Comparison of ENCODE assay signal across 1 cellular context in the genomic region with DNA sequence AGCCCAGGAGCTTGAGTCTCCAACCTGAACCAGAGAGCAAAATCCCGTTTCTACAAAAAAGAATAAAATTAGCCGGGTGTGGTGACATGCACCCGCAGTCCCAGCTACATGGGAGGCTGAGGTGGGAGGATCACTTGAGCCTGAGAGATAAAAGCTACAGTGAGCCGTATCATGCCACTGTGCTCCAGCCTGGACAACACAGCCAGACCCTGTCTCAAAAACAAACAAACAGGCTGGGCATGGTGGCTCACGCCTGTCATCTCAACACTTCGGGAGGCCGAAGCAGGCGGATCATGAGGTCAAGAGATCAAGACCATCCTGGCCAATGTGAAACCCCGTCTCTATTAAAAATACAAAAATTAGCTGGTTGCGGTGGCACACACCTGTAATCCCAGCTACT.
TF ChIP-seq lines count a peak whose summit lies in the region.

No MANE protein-coding gene starts in this region.

TF ChIP-seq in HepG2, 621 proteins besides CTCF, POLR2A, EP300 and RAD21:
- no peak for TF ChIP-seq GATAD1 (CRISPR knock-in tag; IDR thresholded peaks at IDR 0.05)
- TF ChIP-seq ZNF326 (CRISPR knock-in tag; IDR thresholded peaks at IDR 0.05; ENCODE audit: borderline replicate concordance): no peak
- TF ChIP-seq, protein P1, sequence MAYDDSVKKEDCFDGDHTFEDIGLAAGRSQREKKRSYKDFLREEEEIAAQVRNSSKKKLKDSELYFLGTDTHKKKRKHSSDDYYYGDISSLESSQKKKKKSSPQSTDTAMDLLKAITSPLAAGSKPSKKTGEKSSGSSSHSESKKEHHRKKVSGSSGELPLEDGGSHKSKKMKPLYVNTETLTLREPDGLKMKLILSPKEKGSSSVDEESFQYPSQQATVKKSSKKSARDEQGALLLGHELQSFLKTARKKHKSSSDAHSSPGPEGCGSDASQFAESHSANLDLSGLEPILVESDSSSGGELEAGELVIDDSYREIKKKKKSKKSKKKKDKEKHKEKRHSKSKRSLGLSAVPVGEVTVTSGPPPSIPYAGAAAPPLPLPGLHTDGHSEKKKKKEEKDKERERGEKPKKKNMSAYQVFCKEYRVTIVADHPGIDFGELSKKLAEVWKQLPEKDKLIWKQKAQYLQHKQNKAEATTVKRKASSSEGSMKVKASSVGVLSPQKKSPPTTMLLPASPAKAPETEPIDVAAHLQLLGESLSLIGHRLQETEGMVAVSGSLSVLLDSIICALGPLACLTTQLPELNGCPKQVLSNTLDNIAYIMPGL (CRISPR knock-in tag; IDR thresholded peaks at IDR 0.05; ENCODE audit: borderline replicate concordance in 1 of 2, low read depth in 1 of 2): 0 out of 4 replicates have a peak, but pooled peaks of 1 of the 2 experiments have one; percentile 5
- TF ChIP-seq PHF5A (CRISPR knock-in tag; IDR thresholded peaks at IDR 0.05; ENCODE audit: low read depth, unreplicated experiment): no peak
- TF ChIP-seq ZNF121 (CRISPR knock-in tag; IDR thresholded peaks at IDR 0.05): peak; percentile 91
- TF ChIP-seq, protein P2, sequence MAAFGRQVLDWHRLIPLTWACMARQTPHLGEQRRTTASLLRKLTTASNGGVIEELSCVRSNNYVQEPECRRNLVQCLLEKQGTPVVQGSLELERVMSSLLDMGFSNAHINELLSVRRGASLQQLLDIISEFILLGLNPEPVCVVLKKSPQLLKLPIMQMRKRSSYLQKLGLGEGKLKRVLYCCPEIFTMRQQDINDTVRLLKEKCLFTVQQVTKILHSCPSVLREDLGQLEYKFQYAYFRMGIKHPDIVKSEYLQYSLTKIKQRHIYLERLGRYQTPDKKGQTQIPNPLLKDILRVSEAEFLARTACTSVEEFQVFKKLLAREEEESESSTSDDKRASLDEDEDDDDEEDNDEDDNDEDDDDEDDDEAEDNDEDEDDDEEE (CRISPR knock-in tag; IDR thresholded peaks at IDR 0.05): no peak
- no peak for TF ChIP-seq JDP2 (CRISPR knock-in tag; IDR thresholded peaks at IDR 0.05; ENCODE audit: borderline replicate concordance)
- TF ChIP-seq ZNF460 (CRISPR knock-in tag; IDR thresholded peaks at IDR 0.05; ENCODE audit: borderline replicate concordance): peak; percentile 47; the same call in 1 of the 2 replicates
- no peak for TF ChIP-seq NRL (CRISPR knock-in tag; IDR thresholded peaks at IDR 0.05; ENCODE audit: borderline replicate concordance)
- TF ChIP-seq, protein P3, sequence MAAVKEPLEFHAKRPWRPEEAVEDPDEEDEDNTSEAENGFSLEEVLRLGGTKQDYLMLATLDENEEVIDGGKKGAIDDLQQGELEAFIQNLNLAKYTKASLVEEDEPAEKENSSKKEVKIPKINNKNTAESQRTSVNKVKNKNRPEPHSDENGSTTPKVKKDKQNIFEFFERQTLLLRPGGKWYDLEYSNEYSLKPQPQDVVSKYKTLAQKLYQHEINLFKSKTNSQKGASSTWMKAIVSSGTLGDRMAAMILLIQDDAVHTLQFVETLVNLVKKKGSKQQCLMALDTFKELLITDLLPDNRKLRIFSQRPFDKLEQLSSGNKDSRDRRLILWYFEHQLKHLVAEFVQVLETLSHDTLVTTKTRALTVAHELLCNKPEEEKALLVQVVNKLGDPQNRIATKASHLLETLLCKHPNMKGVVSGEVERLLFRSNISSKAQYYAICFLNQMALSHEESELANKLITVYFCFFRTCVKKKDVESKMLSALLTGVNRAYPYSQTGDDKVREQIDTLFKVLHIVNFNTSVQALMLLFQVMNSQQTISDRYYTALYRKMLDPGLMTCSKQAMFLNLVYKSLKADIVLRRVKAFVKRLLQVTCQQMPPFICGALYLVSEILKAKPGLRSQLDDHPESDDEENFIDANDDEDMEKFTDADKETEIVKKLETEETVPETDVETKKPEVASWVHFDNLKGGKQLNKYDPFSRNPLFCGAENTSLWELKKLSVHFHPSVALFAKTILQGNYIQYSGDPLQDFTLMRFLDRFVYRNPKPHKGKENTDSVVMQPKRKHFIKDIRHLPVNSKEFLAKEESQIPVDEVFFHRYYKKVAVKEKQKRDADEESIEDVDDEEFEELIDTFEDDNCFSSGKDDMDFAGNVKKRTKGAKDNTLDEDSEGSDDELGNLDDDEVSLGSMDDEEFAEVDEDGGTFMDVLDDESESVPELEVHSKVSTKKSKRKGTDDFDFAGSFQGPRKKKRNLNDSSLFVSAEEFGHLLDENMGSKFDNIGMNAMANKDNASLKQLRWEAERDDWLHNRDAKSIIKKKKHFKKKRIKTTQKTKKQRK (IDR thresholded peaks at IDR 0.05; ENCODE audit: low read length): no peak
- TF ChIP-seq, protein P4, sequence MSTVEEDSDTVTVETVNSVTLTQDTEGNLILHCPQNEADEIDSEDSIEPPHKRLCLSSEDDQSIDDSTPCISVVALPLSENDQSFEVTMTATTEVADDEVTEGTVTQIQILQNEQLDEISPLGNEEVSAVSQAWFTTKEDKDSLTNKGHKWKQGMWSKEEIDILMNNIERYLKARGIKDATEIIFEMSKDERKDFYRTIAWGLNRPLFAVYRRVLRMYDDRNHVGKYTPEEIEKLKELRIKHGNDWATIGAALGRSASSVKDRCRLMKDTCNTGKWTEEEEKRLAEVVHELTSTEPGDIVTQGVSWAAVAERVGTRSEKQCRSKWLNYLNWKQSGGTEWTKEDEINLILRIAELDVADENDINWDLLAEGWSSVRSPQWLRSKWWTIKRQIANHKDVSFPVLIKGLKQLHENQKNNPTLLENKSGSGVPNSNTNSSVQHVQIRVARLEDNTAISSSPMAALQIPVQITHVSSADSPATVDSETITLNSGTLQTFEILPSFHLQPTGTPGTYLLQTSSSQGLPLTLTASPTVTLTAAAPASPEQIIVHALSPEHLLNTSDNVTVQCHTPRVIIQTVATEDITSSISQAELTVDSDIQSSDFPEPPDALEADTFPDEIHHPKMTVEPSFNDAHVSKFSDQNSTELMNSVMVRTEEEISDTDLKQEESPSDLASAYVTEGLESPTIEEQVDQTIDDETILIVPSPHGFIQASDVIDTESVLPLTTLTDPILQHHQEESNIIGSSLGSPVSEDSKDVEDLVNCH (CRISPR knock-in tag; IDR thresholded peaks at IDR 0.05): no peak
